1 cellular context compared by ENCODE assay signal in genomic region chr13:59360108-59360507, GRCh38.
TF ChIP-seq lines count a peak whose summit lies in the region.

No MANE protein-coding gene starts in this region.

TF ChIP-seq in GM23338, 12 proteins besides CTCF, POLR2A, EP300 and RAD21 (continued from another document):
- no peak for TF ChIP-seq REST (IDR thresholded peaks at IDR 0.05; ENCODE audit: unreplicated experiment)
- no peak for TF ChIP-seq EZH2phosphoT487 (IDR thresholded peaks at IDR 0.05; ENCODE audit: unreplicated experiment)
- no peak for TF ChIP-seq CREB1 (CRISPR knock-in tag; IDR thresholded peaks at IDR 0.05; ENCODE audit: low read depth)
- TF ChIP-seq ZNF331 (CRISPR knock-in tag; IDR thresholded peaks at IDR 0.05; ENCODE audit: low read depth), result no peak
